In the genomic region with DNA sequence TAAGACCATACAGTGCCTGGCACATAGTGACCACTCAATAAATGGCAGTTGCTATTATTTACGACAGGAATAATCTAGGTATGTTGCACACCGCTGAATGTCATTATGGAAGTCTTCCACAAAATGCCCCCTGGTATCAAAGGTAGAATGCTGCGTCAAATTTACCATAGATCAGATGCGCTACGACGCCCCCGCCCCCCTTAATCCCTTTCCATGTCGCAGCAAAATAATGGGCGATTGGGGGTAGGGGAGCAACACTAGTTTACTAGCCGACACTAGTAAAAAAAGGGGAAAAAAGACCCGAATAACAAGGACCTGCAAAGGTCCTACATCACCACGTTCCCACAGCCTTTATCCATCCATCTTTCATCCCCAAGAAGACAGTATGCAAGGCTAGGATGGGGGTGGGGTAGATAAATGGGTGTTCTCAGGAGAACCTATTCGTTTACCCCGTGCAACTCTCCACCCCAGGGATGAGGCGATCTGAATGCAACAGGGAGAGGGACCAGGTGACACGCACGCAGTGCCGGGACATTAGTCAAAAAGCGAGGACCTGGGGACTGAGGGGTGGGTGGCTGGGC, we compare ENCODE assay signal across 1 cellular context.
TF ChIP-seq lines count a peak whose summit lies in the region.

No MANE protein-coding gene starts in this region.

TF ChIP-seq in SK-N-SH treated with all-trans-retinoic acid at 6 μM for 48 hours, 23 proteins besides CTCF, POLR2A, EP300 and RAD21 (continued from another document):
- TF ChIP-seq, protein P1, sequence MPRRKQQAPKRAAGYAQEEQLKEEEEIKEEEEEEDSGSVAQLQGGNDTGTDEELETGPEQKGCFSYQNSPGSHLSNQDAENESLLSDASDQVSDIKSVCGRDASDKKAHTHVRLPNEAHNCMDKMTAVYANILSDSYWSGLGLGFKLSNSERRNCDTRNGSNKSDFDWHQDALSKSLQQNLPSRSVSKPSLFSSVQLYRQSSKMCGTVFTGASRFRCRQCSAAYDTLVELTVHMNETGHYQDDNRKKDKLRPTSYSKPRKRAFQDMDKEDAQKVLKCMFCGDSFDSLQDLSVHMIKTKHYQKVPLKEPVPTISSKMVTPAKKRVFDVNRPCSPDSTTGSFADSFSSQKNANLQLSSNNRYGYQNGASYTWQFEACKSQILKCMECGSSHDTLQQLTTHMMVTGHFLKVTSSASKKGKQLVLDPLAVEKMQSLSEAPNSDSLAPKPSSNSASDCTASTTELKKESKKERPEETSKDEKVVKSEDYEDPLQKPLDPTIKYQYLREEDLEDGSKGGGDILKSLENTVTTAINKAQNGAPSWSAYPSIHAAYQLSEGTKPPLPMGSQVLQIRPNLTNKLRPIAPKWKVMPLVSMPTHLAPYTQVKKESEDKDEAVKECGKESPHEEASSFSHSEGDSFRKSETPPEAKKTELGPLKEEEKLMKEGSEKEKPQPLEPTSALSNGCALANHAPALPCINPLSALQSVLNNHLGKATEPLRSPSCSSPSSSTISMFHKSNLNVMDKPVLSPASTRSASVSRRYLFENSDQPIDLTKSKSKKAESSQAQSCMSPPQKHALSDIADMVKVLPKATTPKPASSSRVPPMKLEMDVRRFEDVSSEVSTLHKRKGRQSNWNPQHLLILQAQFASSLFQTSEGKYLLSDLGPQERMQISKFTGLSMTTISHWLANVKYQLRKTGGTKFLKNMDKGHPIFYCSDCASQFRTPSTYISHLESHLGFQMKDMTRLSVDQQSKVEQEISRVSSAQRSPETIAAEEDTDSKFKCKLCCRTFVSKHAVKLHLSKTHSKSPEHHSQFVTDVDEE (CRISPR knock-in tag; IDR thresholded peaks at IDR 0.05), result no peak
- TF ChIP-seq, protein P2, sequence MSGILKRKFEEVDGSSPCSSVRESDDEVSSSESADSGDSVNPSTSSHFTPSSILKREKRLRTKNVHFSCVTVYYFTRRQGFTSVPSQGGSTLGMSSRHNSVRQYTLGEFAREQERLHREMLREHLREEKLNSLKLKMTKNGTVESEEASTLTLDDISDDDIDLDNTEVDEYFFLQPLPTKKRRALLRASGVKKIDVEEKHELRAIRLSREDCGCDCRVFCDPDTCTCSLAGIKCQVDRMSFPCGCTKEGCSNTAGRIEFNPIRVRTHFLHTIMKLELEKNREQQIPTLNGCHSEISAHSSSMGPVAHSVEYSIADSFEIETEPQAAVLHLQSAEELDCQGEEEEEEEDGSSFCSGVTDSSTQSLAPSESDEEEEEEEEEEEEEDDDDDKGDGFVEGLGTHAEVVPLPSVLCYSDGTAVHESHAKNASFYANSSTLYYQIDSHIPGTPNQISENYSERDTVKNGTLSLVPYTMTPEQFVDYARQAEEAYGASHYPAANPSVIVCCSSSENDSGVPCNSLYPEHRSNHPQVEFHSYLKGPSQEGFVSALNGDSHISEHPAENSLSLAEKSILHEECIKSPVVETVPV (CRISPR knock-in tag; IDR thresholded peaks at IDR 0.05), result no peak
- TF ChIP-seq, protein P3, sequence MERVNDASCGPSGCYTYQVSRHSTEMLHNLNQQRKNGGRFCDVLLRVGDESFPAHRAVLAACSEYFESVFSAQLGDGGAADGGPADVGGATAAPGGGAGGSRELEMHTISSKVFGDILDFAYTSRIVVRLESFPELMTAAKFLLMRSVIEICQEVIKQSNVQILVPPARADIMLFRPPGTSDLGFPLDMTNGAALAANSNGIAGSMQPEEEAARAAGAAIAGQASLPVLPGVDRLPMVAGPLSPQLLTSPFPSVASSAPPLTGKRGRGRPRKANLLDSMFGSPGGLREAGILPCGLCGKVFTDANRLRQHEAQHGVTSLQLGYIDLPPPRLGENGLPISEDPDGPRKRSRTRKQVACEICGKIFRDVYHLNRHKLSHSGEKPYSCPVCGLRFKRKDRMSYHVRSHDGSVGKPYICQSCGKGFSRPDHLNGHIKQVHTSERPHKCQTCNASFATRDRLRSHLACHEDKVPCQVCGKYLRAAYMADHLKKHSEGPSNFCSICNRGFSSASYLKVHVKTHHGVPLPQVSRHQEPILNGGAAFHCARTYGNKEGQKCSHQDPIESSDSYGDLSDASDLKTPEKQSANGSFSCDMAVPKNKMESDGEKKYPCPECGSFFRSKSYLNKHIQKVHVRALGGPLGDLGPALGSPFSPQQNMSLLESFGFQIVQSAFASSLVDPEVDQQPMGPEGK (CRISPR knock-in tag; IDR thresholded peaks at IDR 0.05; ENCODE audit: borderline replicate concordance), result no peak
- TF ChIP-seq, protein P4, sequence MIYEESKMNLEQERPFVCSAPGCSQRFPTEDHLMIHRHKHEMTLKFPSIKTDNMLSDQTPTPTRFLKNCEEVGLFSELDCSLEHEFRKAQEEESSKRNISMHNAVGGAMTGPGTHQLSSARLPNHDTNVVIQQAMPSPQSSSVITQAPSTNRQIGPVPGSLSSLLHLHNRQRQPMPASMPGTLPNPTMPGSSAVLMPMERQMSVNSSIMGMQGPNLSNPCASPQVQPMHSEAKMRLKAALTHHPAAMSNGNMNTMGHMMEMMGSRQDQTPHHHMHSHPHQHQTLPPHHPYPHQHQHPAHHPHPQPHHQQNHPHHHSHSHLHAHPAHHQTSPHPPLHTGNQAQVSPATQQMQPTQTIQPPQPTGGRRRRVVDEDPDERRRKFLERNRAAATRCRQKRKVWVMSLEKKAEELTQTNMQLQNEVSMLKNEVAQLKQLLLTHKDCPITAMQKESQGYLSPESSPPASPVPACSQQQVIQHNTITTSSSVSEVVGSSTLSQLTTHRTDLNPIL (CRISPR knock-in tag; IDR thresholded peaks at IDR 0.05; ENCODE audit: low read depth), result no peak
- TF ChIP-seq ARNTL (CRISPR knock-in tag; IDR thresholded peaks at IDR 0.05; ENCODE audit: borderline replicate concordance, low read depth) (no peak), CSDC2 (CRISPR knock-in tag; IDR thresholded peaks at IDR 0.05) (no peak), OSR1 (CRISPR knock-in tag; IDR thresholded peaks at IDR 0.05) (no peak), BACH2 (CRISPR knock-in tag; IDR thresholded peaks at IDR 0.05; ENCODE audit: borderline replicate concordance) (no peak), ZFP3 (CRISPR knock-in tag; IDR thresholded peaks at IDR 0.05) (no peak), GLIS3 (CRISPR knock-in tag; IDR thresholded peaks at IDR 0.05) (no peak), TCF4 (CRISPR knock-in tag; IDR thresholded peaks at IDR 0.05; ENCODE audit: borderline replicate concordance) (no peak), ZFP30 (CRISPR knock-in tag; IDR thresholded peaks at IDR 0.05) (no peak), TOX (CRISPR knock-in tag; IDR thresholded peaks at IDR 0.05; ENCODE audit: borderline replicate concordance) (no peak), PPARA (CRISPR knock-in tag; IDR thresholded peaks at IDR 0.05; ENCODE audit: borderline replicate concordance) (no peak), ZNF70 (CRISPR knock-in tag; IDR thresholded peaks at IDR 0.05) (no peak), ZC3H10 (CRISPR knock-in tag; IDR thresholded peaks at IDR 0.05) (no peak), ZNF565 (CRISPR knock-in tag; conservative IDR thresholded peaks at IDR 0.05; ENCODE audit: low read depth) (no peak)
